27 cellular contexts compared by ENCODE assay signal in genomic region chr1:100649128-100649527, GRCh38.
"Had no signal": no experiment of that assay in that cellular context is flagged by ENCODE, and none has a peak within 500 bp of the region (broad histone marks: within the 10 kb centered on the region; RNA-seq: fewer than 3 reads in every experiment).

No MANE protein-coding gene starts in this region.

- H3K9ac ChIP-seq: neural progenitor cell, parathyroid adenoma had no signal

- H3K36me3 Mint-ChIP-seq: neural progenitor cell, type B pancreatic cell had no signal

- H3K4me2 ChIP-seq: neural progenitor cell, smooth muscle cell had no signal

- H3K4me1 Mint-ChIP-seq: nephron progenitor cell; neural progenitor cell; stimulated activated memory B cell treated with anti-CD40 and anti-IgM and Interleukin-4, amounts not matched to agents 10 μg/mL and 1 μg/mL and 100 μg/mL, for 72 hours; stimulated activated naive CD8-positive, alpha-beta T cell treated with anti-CD3 and anti-CD28 coated beads, Interleukin-15, amount 100 ng/mL, for 72 hours had no signal

- H3K27me3 ChIP-seq: left lung, neural progenitor cell, neutrophil, right atrium auricular region, right lobe of liver, tibial nerve, uterus had no signal

- H3K9me3 Mint-ChIP-seq: type B pancreatic cell had no signal

- ATAC-seq: left colon; left lung; lower lobe of right lung; natural killer cell; right lobe of liver; stimulated activated memory B cell treated with anti-CD40 and anti-IgM and Interleukin-4, amounts not matched to agents 10 μg/mL and 1 μg/mL and 100 μg/mL, for 72 hours; stimulated activated naive CD8-positive, alpha-beta T cell treated with anti-CD3 and anti-CD28 coated beads, Interleukin-15, amount 100 ng/mL, for 72 hours had no signal

- H3K9me3 ChIP-seq: neutrophil, right lobe of liver had no signal

- H3K4me1 ChIP-seq: left lung, lower lobe of right lung, neural progenitor cell, right atrium auricular region, tibial nerve, uterus had no signal

- H3K27ac Mint-ChIP-seq: immature natural killer cell; natural killer cell; nephron progenitor cell; neural progenitor cell; stimulated activated memory B cell treated with anti-CD40 and anti-IgM and Interleukin-4, amounts not matched to agents 10 μg/mL and 1 μg/mL and 100 μg/mL, for 72 hours; stimulated activated naive CD8-positive, alpha-beta T cell treated with anti-CD3 and anti-CD28 coated beads, Interleukin-15, amount 100 ng/mL, for 72 hours; type B pancreatic cell had no signal

- H2AFZ ChIP-seq: neural progenitor cell, parathyroid adenoma had no signal

- H3K36me3 ChIP-seq: left lung, lower lobe of right lung, neural progenitor cell, neutrophil, right atrium auricular region, right lobe of liver, tibial nerve, uterus had no signal

- H3K4me3 Mint-ChIP-seq: immature natural killer cell; natural killer cell; nephron progenitor cell; neural progenitor cell; stimulated activated memory B cell treated with anti-CD40 and anti-IgM and Interleukin-4, amounts not matched to agents 10 μg/mL and 1 μg/mL and 100 μg/mL, for 72 hours; stimulated activated naive CD8-positive, alpha-beta T cell treated with anti-CD3 and anti-CD28 coated beads, Interleukin-15, amount 100 ng/mL, for 72 hours; type B pancreatic cell had no signal

- H3K4me3 ChIP-seq: left lung, lower lobe of right lung, neural progenitor cell, right atrium auricular region, right lobe of liver, smooth muscle cell, tibial nerve, uterus had no signal

- DNase-seq: immature natural killer cell; kidney; left colon; left lung; lower lobe of right lung; mammary epithelial cell; mesenchymal stem cell; natural killer cell; nephron progenitor cell; occipital lobe; right lobe of liver; stimulated activated CD4-positive, alpha-beta T cell treated with anti-CD3 and anti-CD28 coated beads, Interleukin-1b, Interleukin-23, amount 100 ng/mL, for 48 hours; stimulated activated CD4-positive, alpha-beta T cell treated with anti-CD3 and anti-CD28 coated beads, Interleukin-2, amount 100 ng/mL, for 48 hours; stimulated activated CD4-positive, alpha-beta T cell treated with anti-CD3 and anti-CD28 coated beads, Interleukin-4, amount 100 ng/mL, for 4 hours; stimulated activated CD8-positive, alpha-beta memory T cell treated with anti-CD3 and anti-CD28 coated beads, Interleukin-4, amount 100 ng/mL, for 48 hours; stimulated activated naive CD4-positive, alpha-beta T cell treated with Interleukin-2 at 50 U/mL for 16 hours; stimulated activated naive CD8-positive, alpha-beta T cell treated with anti-CD3 and anti-CD28 coated beads, Interleukin-15, amount 100 ng/mL, for 72 hours; substantia nigra; uterus had no signal

- H3K27me3 Mint-ChIP-seq: type B pancreatic cell had no signal

- H3K27ac ChIP-seq: left lung, lower lobe of right lung, neural progenitor cell, neutrophil, parathyroid adenoma, right atrium auricular region, right lobe of liver, tibial nerve, uterus had no signal
